ENCODE assay signal across 10 cellular contexts in the genomic region with DNA sequence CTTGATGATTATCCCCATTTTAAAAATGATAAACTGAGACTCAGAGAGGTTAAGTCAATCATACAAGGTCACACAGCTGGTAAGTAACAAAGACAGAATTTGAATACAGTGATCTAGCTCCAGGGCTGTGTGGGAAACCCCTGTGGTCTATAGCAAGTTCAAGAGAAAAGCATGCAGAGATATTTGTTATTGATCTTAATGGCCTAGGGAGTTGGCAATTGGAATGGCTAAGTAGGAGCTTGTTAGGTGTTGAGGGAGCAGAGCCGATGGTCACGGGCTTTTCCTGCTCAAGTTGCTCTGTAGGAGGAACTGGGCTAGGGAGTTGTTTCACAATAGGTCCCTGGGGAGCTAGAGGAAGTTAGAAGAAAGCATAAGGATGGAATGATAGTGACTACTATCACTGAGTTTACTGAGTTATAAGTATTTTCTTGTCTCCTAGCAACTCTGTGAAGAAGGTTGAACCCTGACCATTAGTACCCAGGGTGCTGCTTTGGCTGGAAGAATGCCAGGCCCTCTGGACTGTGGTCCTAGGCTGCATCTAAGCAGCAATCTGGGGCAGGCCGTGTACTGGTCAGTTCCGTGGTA. TPM values are rescaled to one million over a fixed set of nuclear protein-coding genes. Genes with fewer than 3 reads are reported as not detected.
A peak's percentile ranks its signal among the peaks of the same experiment; 100 is the strongest.
DNase-seq lines count a peak whose midpoint lies in the region; ATAC-seq and TF ChIP-seq lines count a peak whose summit lies in the region.
"Had no signal": no experiment of that assay in that cellular context is flagged by ENCODE, and none has a peak within 500 bp of the region (broad histone marks: within the 10 kb centered on the region; RNA-seq: fewer than 3 reads in every experiment).

No MANE protein-coding gene starts in this region.

- in situ Hi-C loops in gastrocnemius medialis (cut with MboI; ENCODE audit: low sequenced_read_pairs in 4 of 4): no loop called here

- no peak overlapping the region for H4K91ac ChIP-seq in H9 (ENCODE audit: insufficient read length, low read depth, low read length)

- DNase-seq in DMS 273 (lab: John Stamatoyannopoulos, UW; ENCODE audit: unreplicated experiment): peak; percentile 11
- DNase-seq in DMS 273 treated with DMSO at 0.1 percent for 48 hours (lab: John Stamatoyannopoulos, UW): no peak
- no peak for DNase-seq in H9
- peak; percentile 80 for DNase-seq in OCI-M1 (lab: John Stamatoyannopoulos, UW)
- peak; percentile 75 for DNase-seq in fibroblast of gingiva (ENCODE audit: low read depth)
- DNase-seq in gastrocnemius medialis: peak; percentile 19 to 41
- DNase-seq in prostate gland (ENCODE audit: low spot score): no peak
- no peak for DNase-seq in NCI-H1436 (lab: John Stamatoyannopoulos, UW)

- H3K4me1 ChIP-seq in H9 (ENCODE audit: insufficient read depth, low read length) (no peaks in the 10 kb centered on the region), gastrocnemius medialis (peaks cover 0 to 3% of the 10 kb centered on the region in 2 donors), prostate gland (replicated peaks) (no peaks in the 10 kb centered on the region)

- H2AFZ ChIP-seq in H9 (ENCODE audit: low read length): no peak overlapping the region

- no peaks in the 10 kb centered on the region for H3K27me3 Mint-ChIP-seq in H9 (ENCODE audit: low read depth)

- no peak overlapping the region for H3K14ac ChIP-seq in H9 (ENCODE audit: insufficient read depth, low read length)

- H3K9ac ChIP-seq in H9 (ENCODE audit: extremely low read depth, insufficient read length, low read length): no peak overlapping the region

- no peak overlapping the region for H3K23ac ChIP-seq in H9 (ENCODE audit: insufficient read length, low read depth, low read length)

- no peak overlapping the region for H3K4me2 ChIP-seq in H9 (ENCODE audit: insufficient read depth, insufficient read length, low read length)

- no peak overlapping the region for H2BK15ac ChIP-seq in H9 (ENCODE audit: low read depth, low read length)

- H3K18ac ChIP-seq in H9 (ENCODE audit: insufficient read length, low read depth, low read length): no peak overlapping the region

- H3K36me3 ChIP-seq in gastrocnemius medialis: no peaks in the 10 kb centered on the region
- H3K36me3 ChIP-seq in prostate gland: no peaks in the 10 kb centered on the region

- TF ChIP-seq CTCF in H9 (conservative IDR thresholded peaks at IDR 0.05) (no peak), gastrocnemius medialis (IDR thresholded peaks at IDR 0.05 in 4 of 5, conservative IDR thresholded peaks at IDR 0.05 in 1 of 5) (no peak), prostate gland (IDR thresholded peaks at IDR 0.05) (no peak)

- H3K27me3 ChIP-seq in H9 (ENCODE audit: insufficient read depth, low read length): no peaks in the 10 kb centered on the region
- no peaks in the 10 kb centered on the region for H3K27me3 ChIP-seq in gastrocnemius medialis
- no peaks in the 10 kb centered on the region for H3K27me3 ChIP-seq in prostate gland (replicated peaks; ENCODE audit: insufficient read depth)

- no peaks in the 10 kb centered on the region for H3K79me2 ChIP-seq in H9 (ENCODE audit: insufficient read depth, low read length)

- no peak overlapping the region for H4K5ac ChIP-seq in H9 (ENCODE audit: insufficient read length, low read depth, low read length)

- H3K4ac ChIP-seq in H9 (ENCODE audit: low read depth, low read length): no peak overlapping the region

- no peak overlapping the region for H2BK5ac ChIP-seq in H9 (ENCODE audit: insufficient read length, low read length)

- intact Hi-C loops in gastrocnemius medialis (cut with DNase I; ENCODE audit: low total_unique reads): no loop called here
- intact Hi-C loops in prostate gland (cut with DNase I): no loop called here

- no CpG with 5 or more reads among the region's 4 CpGs for WGBS in H9 (ENCODE audit: extremely low coverage, insufficient read length, low lambda C conversion rate)
- 83% methylated on average over 4 of the region's 4 CpGs for WGBS in prostate gland

- H3K4me3 ChIP-seq in gastrocnemius medialis: no peak overlapping the region
- no peak overlapping the region for H3K4me3 ChIP-seq in prostate gland

- H2AK5ac ChIP-seq in H9 (ENCODE audit: insufficient read length, low read length): no peak overlapping the region

- H4K8ac ChIP-seq in H9 (replicated peaks; ENCODE audit: insufficient read length, low read depth, low read length): no peak overlapping the region

- H3K4me3 Mint-ChIP-seq in H9: no peak overlapping the region
- H3K4me3 Mint-ChIP-seq: nephron had no signal

- H3K27ac ChIP-seq in H9 (ENCODE audit: insufficient read length, low read depth, low read length): no peak overlapping the region
- peak overlapping the region in 3 of 4 donors; percentile 32 to 56 (median 37) for H3K27ac ChIP-seq in gastrocnemius medialis
- H3K27ac ChIP-seq in prostate gland: no peak overlapping the region
- H3K27ac ChIP-seq: 22Rv1 had no signal

- H3T11ph ChIP-seq in H9 (ENCODE audit: low read length): no peak overlapping the region

- H3K56ac ChIP-seq in H9 (ENCODE audit: insufficient read length, low read depth, low read length): no peak overlapping the region

- H4K20me1 ChIP-seq in H9 (ENCODE audit: control insufficient read depth, insufficient read depth, insufficient read length): no peaks in the 10 kb centered on the region

- TF ChIP-seq POLR2A in gastrocnemius medialis (IDR thresholded peaks at IDR 0.05) (no peak), prostate gland (IDR thresholded peaks at IDR 0.05) (no peak)

- ATAC-seq in gastrocnemius medialis: peak; percentile 61 to 66

- peaks cover 3 to 4% of the 10 kb centered on the region in 2 experiments for H3K4me1 Mint-ChIP-seq in H9
- H3K4me1 Mint-ChIP-seq: nephron had no signal

- no peaks in the 10 kb centered on the region for H3K9me3 ChIP-seq in H9 (ENCODE audit: control insufficient read depth, low read depth, low read length)
- no peaks in the 10 kb centered on the region for H3K9me3 ChIP-seq in gastrocnemius medialis
- H3K9me3 ChIP-seq in prostate gland: no peaks in the 10 kb centered on the region

- peaks cover 11 to 20% (median 19%) of the 10 kb centered on the region in 3 experiments; a peak in 6 of 7 replicates for H3K36me3 Mint-ChIP-seq in H9 (ENCODE audit: insufficient read depth in 1 of 3, low read depth in 3 of 3)

- H2BK120ac ChIP-seq in H9 (ENCODE audit: low read depth, low read length, poor library complexity, severe bottlenecking): no peak overlapping the region

- no peak overlapping the region for H2BK20ac ChIP-seq in H9 (ENCODE audit: low read depth, low read length, poor library complexity, severe bottlenecking)

- no peaks in the 10 kb centered on the region for H3K23me2 ChIP-seq in H9 (ENCODE audit: insufficient read length, low read depth, low read length, poor library complexity, severe bottlenecking)

- no peak overlapping the region for H2BK12ac ChIP-seq in H9 (ENCODE audit: insufficient read length, low read depth, low read length)

- peaks cover 0 to 2% of the 10 kb centered on the region in 2 experiments; a peak in 2 of 5 replicates for H3K9me3 Mint-ChIP-seq in H9
- H3K9me3 Mint-ChIP-seq: nephron had no signal

- H3K79me1 ChIP-seq in H9 (ENCODE audit: insufficient read depth, low read depth, low read length, poor library complexity, severe bottlenecking): no peaks in the 10 kb centered on the region

- H3K27ac Mint-ChIP-seq in H9: peak overlapping the region in 2 of 3 experiments; percentile 32 to 46; a peak in 4 of 7 replicates
- H3K27ac Mint-ChIP-seq: nephron had no signal

RNA-seq across cellular contexts. Expression of a gene that starts 30.0 kb away (rescaled TPM):
- total RNA-seq in H9 (2021) (8.3 and 9.4 TPM in 2 replicates), gastrocnemius medialis (1 to 10 TPM in 3 of 4 donors, under 1 TPM in 1; 0.85 to 6.4 (median 3.1) TPM), prostate gland (1 to 10 TPM; 1.2 to 2.6 TPM)

RNA-seq across cellular contexts. Expression of a gene that starts 43.1 kb away (rescaled TPM):
- total RNA-seq in H9 (2021) (73.5 and 80.9 TPM in 2 replicates), gastrocnemius medialis (10 to 100 TPM in 2 of 4 donors, 1 to 10 TPM in 2; 4.9 to 23.7 (median 9.1) TPM), prostate gland (10 to 100 TPM; 25.4 to 72.9 TPM)

Comparison
In these comparisons a context has a peak if more than half of its experiments do, and no peak if none do; other contexts are left out.
1. DNase-seq: peak in DMS 273 (single experiment), OCI-M1 (single experiment), fibroblast of gingiva (single experiment) and gastrocnemius medialis (2 of 2); none in DMS 273 treated with DMSO at 0.1 percent for 48 hours (single experiment), H9 (single experiment), prostate gland (single experiment) and NCI-H1436 (single experiment).
2. H3K27ac ChIP-seq: peak in gastrocnemius medialis (3 of 4); none in H9 (single experiment) and prostate gland (0 of 2).